ENCODE assay signal across 21 cellular contexts in the genomic region with DNA sequence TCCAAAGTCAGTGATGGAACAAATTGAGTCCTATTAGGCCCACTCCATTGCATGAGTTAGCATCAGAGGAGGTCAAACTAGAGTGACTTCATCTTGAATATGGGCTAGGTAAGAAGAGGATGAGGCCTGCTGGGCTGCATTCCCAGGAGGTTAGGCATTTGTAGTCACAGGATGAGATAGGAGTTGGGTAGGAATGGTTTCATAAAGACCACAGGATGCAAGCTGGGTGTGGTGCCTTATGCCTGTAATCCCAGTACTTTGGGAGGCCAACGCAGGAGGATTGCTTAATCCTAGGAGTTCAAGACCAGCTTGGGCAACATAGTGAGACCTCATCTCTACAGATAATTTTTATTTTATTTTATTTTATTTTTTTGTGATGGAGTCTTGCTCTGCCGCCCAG. TPM values are rescaled to one million over a fixed set of nuclear protein-coding genes. Genes with fewer than 3 reads are reported as not detected.
A peak's percentile ranks its signal among the peaks of the same experiment; 100 is the strongest.
DNase-seq lines count a peak whose midpoint lies in the region; ATAC-seq and TF ChIP-seq lines count a peak whose summit lies in the region.
"Had no signal": no experiment of that assay in that cellular context is flagged by ENCODE, and none has a peak within 500 bp of the region (broad histone marks: within the 10 kb centered on the region; RNA-seq: fewer than 3 reads in every experiment).

No MANE protein-coding gene starts in this region.

- H3K4me3 ChIP-seq in left ventricle myocardium inferior (no peak overlapping the region), cardiac fibroblast (replicated peaks in 1 of 2; ENCODE audit: low read depth in 2 of 2, low read length in 2 of 2) (no peak overlapping the region), fibroblast of villous mesenchyme (ENCODE audit: low read depth, low read length) (no peak overlapping the region), lower lobe of right lung (no peak overlapping the region)
- H3K4me3 ChIP-seq: upper lobe of right lung had no signal

- H3K27me3 ChIP-seq in left ventricle myocardium inferior (ENCODE audit: low read depth): peaks cover 5% of the 10 kb centered on the region
- H3K27me3 ChIP-seq in lower lobe of right lung (ENCODE audit: low read depth): no peaks in the 10 kb centered on the region
- H3K27me3 ChIP-seq: neutrophil, upper lobe of right lung had no signal

- DNase-seq in left ventricle myocardium superior: no peak
- no peak for DNase-seq in left ventricle myocardium inferior
- DNase-seq in cardiac fibroblast (ENCODE audit: low read depth in 2 of 2): peak; percentile 75 to 76
- peak; percentile 89 for DNase-seq in fibroblast of villous mesenchyme (ENCODE audit: low read depth)
- DNase-seq in lower lobe of right lung: no peak
- no peak for DNase-seq in cerebellar nuclear complex (lab: John Stamatoyannopoulos, UW)
- no peak for DNase-seq in NCI-H1417 (lab: John Stamatoyannopoulos, UW)
- DNase-seq: activated CD4-positive, alpha-beta T cell treated with anti-CD3 and anti-CD28 coated beads, Interleukin-2, amount 50 U/mL, for 4 hours; aorta; BE2C; central memory CD4-positive, alpha-beta T cell; NCI-H1694; small intestine; stimulated activated CD4-positive, alpha-beta T cell treated with anti-CD3 and anti-CD28 coated beads, Interleukin-1b, Interleukin-23, amount 100 ng/mL, for 48 hours; upper lobe of right lung had no signal

- H3K9me3 ChIP-seq in left ventricle myocardium inferior (replicated peaks) (peaks cover 6% of the 10 kb centered on the region), lower lobe of right lung (peaks cover 4% of the 10 kb centered on the region)
- H3K9me3 ChIP-seq: BE2C, neutrophil, upper lobe of right lung had no signal

- H3K36me3 ChIP-seq in left ventricle myocardium inferior (no peaks in the 10 kb centered on the region), lower lobe of right lung (no peaks in the 10 kb centered on the region)
- H3K36me3 ChIP-seq: BE2C, neutrophil, upper lobe of right lung had no signal

- TF ChIP-seq CTCF in left ventricle myocardium inferior (IDR thresholded peaks at IDR 0.05; ENCODE audit: borderline replicate concordance) (no peak), cardiac fibroblast (IDR thresholded peaks at IDR 0.05; ENCODE audit: low read depth, low read length) (no peak), fibroblast of villous mesenchyme (IDR thresholded peaks at IDR 0.05; ENCODE audit: insufficient read depth, low read depth, low read length) (no peak), lower lobe of right lung (IDR thresholded peaks at IDR 0.05) (no peak)

- ATAC-seq in left ventricle myocardium superior: peak; percentile 46
- no peak for ATAC-seq in lower lobe of right lung
- no peak for ATAC-seq in GM21528 (IDR thresholded peaks at IDR 0.05; ENCODE audit: low FRiP score, unreplicated experiment)
- ATAC-seq: activated T-helper 17 cell treated with anti-CD3 and anti-CD28 coated beads, Interleukin-2, amount 50 U/mL, for 72 hours; upper lobe of right lung; WTC11 had no signal

- H3K27ac ChIP-seq in left ventricle myocardium inferior (replicated peaks): no peak overlapping the region
- no peak overlapping the region for H3K27ac ChIP-seq in lower lobe of right lung
- H3K27ac ChIP-seq: epithelial cell of prostate, KMS-11, neutrophil, upper lobe of right lung had no signal

- H3K4me1 ChIP-seq in left ventricle myocardium inferior (peaks cover 8% of the 10 kb centered on the region), lower lobe of right lung (no peaks in the 10 kb centered on the region)
- H3K4me1 ChIP-seq: BE2C, upper lobe of right lung had no signal

- intact Hi-C loops in left ventricle myocardium superior (cut with micrococcal nuclease): no loop called here
- intact Hi-C loops in left ventricle myocardium inferior (cut with micrococcal nuclease): no loop called here
- intact Hi-C loops in lower lobe of right lung (cut with DNase I): no loop called here

RNA-seq across cellular contexts. Expression of gene PDGFRA, which starts 26.8 kb away (rescaled TPM):
- total RNA-seq in left ventricle myocardium superior (21.6 TPM), left ventricle myocardium inferior (24.8 TPM), fibroblast of villous mesenchyme (208 and 295 TPM in 2 replicates), lower lobe of right lung (69.5 TPM)

Comparison
In these comparisons a context has a peak if more than half of its experiments do, and no peak if none do; other contexts are left out.
1. DNase-seq: peak in cardiac fibroblast (2 of 2) and fibroblast of villous mesenchyme (single experiment); none in left ventricle myocardium superior (single experiment), left ventricle myocardium inferior (single experiment), lower lobe of right lung (single experiment), cerebellar nuclear complex (0 of 2) and NCI-H1417 (0 of 3).